29 cellular contexts compared by ENCODE assay signal in genomic region chr9:124522121-124523098, GRCh38. TPM values are rescaled to one million over a fixed set of nuclear protein-coding genes. Genes with fewer than 3 reads are reported as not detected.
A peak's percentile ranks its signal among the peaks of the same experiment; 100 is the strongest.
DNase-seq lines count a peak whose midpoint lies in the region; ATAC-seq, FAIRE-seq and TF ChIP-seq lines count a peak whose summit lies in the region.
"Had no signal": no experiment of that assay in that cellular context is flagged by ENCODE, and none has a peak within 500 bp of the region (broad histone marks: within the 10 kb centered on the region; RNA-seq: fewer than 3 reads in every experiment).

No MANE protein-coding gene starts in this region.

- H3K4me3 ChIP-seq in Loucy (ENCODE audit: low read length, poor library complexity, severe bottlenecking) (no peak overlapping the region), H1 (ENCODE audit: extremely low read depth in 1 of 4, insufficient read depth in 2 of 4, low read depth in 3 of 4, low read length in 4 of 4) (no peak overlapping the region), sigmoid colon (no peak overlapping the region)
- H3K4me3 ChIP-seq: hepatocyte, lower lobe of right lung, skin epidermis had no signal

- no peak for ATAC-seq in GM18498 (IDR thresholded peaks at IDR 0.05; ENCODE audit: unreplicated experiment)
- ATAC-seq: activated CD8-positive, alpha-beta memory T cell treated with anti-CD3 and anti-CD28 coated beads, Interleukin-2, amount 10 ng/mL, durations not matched to agents 7 days and 5 days; foreskin keratinocyte; lower lobe of right lung; stimulated activated effector memory CD8-positive, alpha-beta T cell treated with anti-CD3 and anti-CD28 coated beads, Interleukin-12 subunit alpha, Interleukin-12 subunit beta, amount 100 ng/mL, for 72 hours had no signal

- no peak overlapping the region for H3K27ac ChIP-seq in H1 (ENCODE audit: low read depth, low read length)
- H3K27ac ChIP-seq in sigmoid colon: no peak overlapping the region
- H3K27ac ChIP-seq: foreskin keratinocyte, lower lobe of right lung, skin epidermis had no signal

- H3K79me2 ChIP-seq in Loucy (ENCODE audit: insufficient read depth, low read length): no peaks in the 10 kb centered on the region
- H3K79me2 ChIP-seq in H1 (ENCODE audit: control insufficient read depth in 1 of 2, insufficient read depth in 2 of 2, low read length in 2 of 2): no peaks in the 10 kb centered on the region
- H3K79me2 ChIP-seq: hepatocyte had no signal

- peak; percentile 29 for TF ChIP-seq CTCF in Loucy (conservative IDR thresholded peaks at IDR 0.05; ENCODE audit: low read length)
- peak; percentile 23 to 61 (median 45); a peak in 3 of 4 replicates for TF ChIP-seq CTCF in H1 (IDR thresholded peaks at IDR 0.05; ENCODE audit: control extremely low read depth in 1 of 3, insufficient read depth in 1 of 3, low read depth in 1 of 3, low read length in 3 of 3)
- TF ChIP-seq CTCF in sigmoid colon (IDR thresholded peaks at IDR 0.05): no peak

- POLR2A ChIA-PET in H1 (lab: Charles Lee; ENCODE audit: partially characterized antibody): interaction anchor here (0.9 to 2.4 kb wide), 2 partner anchors 8 to 17 kb away, joined by 4 to 9 read pairs; no protein-coding TSS in a partner anchor

- H3K9ac ChIP-seq in Loucy (ENCODE audit: low read depth, low read length, poor library complexity, severe bottlenecking) (no peak overlapping the region), H1 (replicated peaks in 1 of 4; ENCODE audit: extremely low read depth in 1 of 4, low read depth in 3 of 4, low read length in 3 of 4) (no peak overlapping the region)

- no peak overlapping the region for H2BK120ac ChIP-seq in H1 (replicated peaks; ENCODE audit: low read depth, low read length)

- H3K23me2 ChIP-seq in H1 (ENCODE audit: low read depth, low read length): peaks cover 1% of the 10 kb centered on the region; the same call in 1 of the 2 replicates

- H4K8ac ChIP-seq in H1 (ENCODE audit: extremely low read depth, insufficient read depth, low read length): no peak overlapping the region

- H3K9me3 ChIP-seq in Loucy (ENCODE audit: insufficient read depth, low read depth, low read length): no peaks in the 10 kb centered on the region
- no peaks in the 10 kb centered on the region for H3K9me3 ChIP-seq in H1 (ENCODE audit: insufficient read depth in 2 of 2, low read depth in 1 of 2, low read length in 1 of 2)
- no peaks in the 10 kb centered on the region for H3K9me3 ChIP-seq in sigmoid colon
- H3K9me3 ChIP-seq: BE2C, lower lobe of right lung had no signal

- no peak overlapping the region for H3K14ac ChIP-seq in H1 (ENCODE audit: insufficient read length)

- H2AK5ac ChIP-seq in H1 (ENCODE audit: low read depth, low read length): no peak overlapping the region

- H3K23ac ChIP-seq in H1 (ENCODE audit: insufficient read length): no peak overlapping the region

- TF ChIP-seq POLR2A in H1 (IDR thresholded peaks at IDR 0.05; ENCODE audit: control extremely low read depth in 1 of 2, low read depth in 2 of 2, low read length in 2 of 2) (no peak), sigmoid colon (IDR thresholded peaks at IDR 0.05) (no peak)

- no peak overlapping the region for H2BK5ac ChIP-seq in H1 (ENCODE audit: low read depth, low read length)

- H3K79me1 ChIP-seq in H1 (ENCODE audit: low read depth, low read length): no peaks in the 10 kb centered on the region

- peaks cover 3% of the 10 kb centered on the region for H3K4me1 ChIP-seq in Loucy (ENCODE audit: insufficient read depth, low read length, poor library complexity, severe bottlenecking)
- H3K4me1 ChIP-seq in H1 (replicated peaks in 1 of 4; ENCODE audit: control insufficient read depth in 3 of 4, insufficient read depth in 4 of 4, low read length in 3 of 4): no peaks in the 10 kb centered on the region
- no peaks in the 10 kb centered on the region for H3K4me1 ChIP-seq in sigmoid colon
- H3K4me1 ChIP-seq: BE2C, foreskin keratinocyte, lower lobe of right lung had no signal

- WGBS in H1 (ENCODE audit: extremely low coverage in 1 of 2, insufficient coverage in 1 of 2, insufficient read length in 1 of 2, insufficient replicate concordance in 2 of 2, low coverage in 1 of 2, low lambda C conversion rate in 2 of 2, missing lambda C conversion rate in 1 of 2), 2 experiments: 75% methylated on average over 7 of the region's 7 CpGs; no CpG with 5 or more reads in 1 of the 2 experiments
- WGBS in sigmoid colon, 2 donors: 86 to 87% methylated on average over 7 of the region's 7 CpGs

- H3K4me2 ChIP-seq in Loucy (ENCODE audit: low read depth, low read length, poor library complexity, severe bottlenecking): no peak overlapping the region
- H3K4me2 ChIP-seq in H1 (ENCODE audit: insufficient read depth in 1 of 2, low read depth in 2 of 2, low read length in 2 of 2): no peak overlapping the region
- H3K4me2 ChIP-seq: hepatocyte had no signal

- H3K56ac ChIP-seq in H1 (replicated peaks; ENCODE audit: insufficient read length, low read depth, low read length): no peak overlapping the region

- intact Hi-C loops in sigmoid colon (cut with DNase I): no loop called here

- H2AFZ ChIP-seq in Loucy (ENCODE audit: low read length): no peak overlapping the region
- H2AFZ ChIP-seq in H1 (ENCODE audit: low read length): no peak overlapping the region
- H2AFZ ChIP-seq: hepatocyte had no signal

- peaks cover 8% of the 10 kb centered on the region; the same call in 1 of the 2 replicates for H3K36me3 ChIP-seq in Loucy (ENCODE audit: insufficient read depth, low read length)
- peaks cover 0 to 42% (median 28%) of the 10 kb centered on the region in 4 experiments; a peak in 7 of 8 replicates for H3K36me3 ChIP-seq in H1 (ENCODE audit: control insufficient read depth in 2 of 4, insufficient read depth in 4 of 4, low read length in 3 of 4)
- peaks cover 0 to 8% (median 0%) of the 10 kb centered on the region in 4 donors for H3K36me3 ChIP-seq in sigmoid colon
- H3K36me3 ChIP-seq: BE2C, lower lobe of right lung had no signal

- no peaks in the 10 kb centered on the region for H3F3A ChIP-seq in Loucy (ENCODE audit: low read depth)

- H2BK15ac ChIP-seq in H1 (ENCODE audit: low read length): no peak overlapping the region

- FAIRE-seq in H1 (lab: Jason Lieb, UNC): peak; percentile 7
- FAIRE-seq: islet of Langerhans had no signal

- no peak overlapping the region for H3K4ac ChIP-seq in H1 (replicated peaks; ENCODE audit: insufficient read length, low read depth, low read length)

- DNase-seq in NCI-H82 (lab: John Stamatoyannopoulos, UW) (peak; percentile 18), NCI-H82 treated with DMSO at 0.1 percent for 48 hours (lab: John Stamatoyannopoulos, UW; ENCODE audit: unreplicated experiment) (no peak), H1 (ENCODE audit: low read depth in 1 of 2, low spot score in 2 of 2) (peak in 1 of 2 experiments; percentile 69), sigmoid colon (peak; percentile 18), RKO (ENCODE audit: low spot score) (no peak)
- DNase-seq in effector CD8-positive, alpha-beta T cell (lab: John Stamatoyannopoulos, UW): no peak
- DNase-seq: activated CD4-positive, alpha-beta T cell treated with anti-CD3 and anti-CD28 coated beads for 48 hours; activated CD8-positive, alpha-beta memory T cell treated with anti-CD3 and anti-CD28 coated beads, Interleukin-2, amount 10 ng/mL, durations not matched to agents 7 days and 5 days; aorta; BE2C; COR-L47; DND-41; erythroblast; foreskin keratinocyte; KBM-7; lower lobe of right lung; NCI-H69; SHP77 treated with DMSO at 0.1 percent for 48 hours; stimulated activated CD4-positive, alpha-beta T cell treated with anti-CD3 and anti-CD28 coated beads, Interleukin-2, amount 100 ng/mL, for 24 hours had no signal

- H4K20me1 ChIP-seq in Loucy (ENCODE audit: insufficient read depth, low read length, poor library complexity, severe bottlenecking) (no peaks in the 10 kb centered on the region), H1 (replicated peaks in 1 of 2; ENCODE audit: control insufficient read depth in 1 of 2, insufficient read depth in 2 of 2, low read length in 2 of 2) (no peaks in the 10 kb centered on the region)

- no peak overlapping the region for H3K18ac ChIP-seq in H1 (ENCODE audit: extremely low read depth, low read length)

- no peak overlapping the region for H2BK20ac ChIP-seq in H1 (ENCODE audit: low read length)

- H4K5ac ChIP-seq in H1 (ENCODE audit: insufficient read length, low read depth, low read length): no peak overlapping the region

- H3K27me3 ChIP-seq in Loucy (ENCODE audit: insufficient read depth, low read length, poor library complexity, severe bottlenecking) (no peaks in the 10 kb centered on the region), H1 (replicated peaks in 1 of 4; ENCODE audit: control insufficient read depth in 3 of 4, extremely low read depth in 1 of 4, insufficient read depth in 3 of 4, low read length in 3 of 4) (no peaks in the 10 kb centered on the region), sigmoid colon (no peaks in the 10 kb centered on the region)
- H3K27me3 ChIP-seq: BE2C, foreskin keratinocyte, hepatocyte had no signal

- no peaks in the 10 kb centered on the region for H3K9me2 ChIP-seq in Loucy (replicated peaks; ENCODE audit: low read depth, low read length)

- no peak overlapping the region for H4K91ac ChIP-seq in H1 (replicated peaks; ENCODE audit: insufficient read length, low read length)

- TF ChIP-seq EP300 in H1 (IDR thresholded peaks at IDR 0.05; ENCODE audit: borderline replicate concordance in 1 of 2, low read depth in 2 of 2, low read length in 2 of 2) (no peak), sigmoid colon (IDR thresholded peaks at IDR 0.05) (no peak)

- peak; percentile 27 to 52 for TF ChIP-seq RAD21 in H1 (IDR thresholded peaks at IDR 0.05 in 1 of 2, conservative IDR thresholded peaks at IDR 0.05 in 1 of 2; ENCODE audit: low read depth in 2 of 2, low read length in 2 of 2)

- CTCF ChIA-PET in H1 (lab: Charles Lee; ENCODE audit: partially characterized antibody): interaction anchor here (0.6 to 19.2 kb wide), 11 partner anchors 11 to 334 kb away, joined by 3 to 234 read pairs (median 3); no protein-coding TSS in a partner anchor

- H2BK12ac ChIP-seq in H1 (ENCODE audit: low read depth, low read length): peak overlapping the region; percentile 54; the same call in 1 of the 2 replicates

TF ChIP-seq in H1, 55 proteins besides CTCF, POLR2A, EP300 and RAD21 (continues in another document):
- TF ChIP-seq TEAD4 (IDR thresholded peaks at IDR 0.05; ENCODE audit: low read depth, low read length) (peak; percentile 89), HDAC2 (IDR thresholded peaks at IDR 0.05; ENCODE audit: borderline replicate concordance in 1 of 2, low read depth in 2 of 2, low read length in 2 of 2) (0 out of 4 replicates have a peak, but pooled peaks of 1 of the 2 experiments have one; percentile 57)

RNA-seq across cellular contexts. Expression of gene NR5A1, which starts 15.2 kb away (rescaled TPM):
- total RNA-seq in H1 (2021; fragmentation: NEBNext Ultra II Directional; extraction: Animal tissue kit (Norgen Biotek cat#: 25700)): 0.42 and 0.58 TPM in 2 replicates
- polyA plus RNA-seq in H1 (2011; rRNA removed) (0.29 and 0.74 TPM in 2 replicates), sigmoid colon (under 1 TPM in 2 of 3 donors, not detected in 1; 0.03 to 0.60 TPM)
- 0.34 TPM for polyA plus RNA-seq in H1 (2011; cell fraction: cytosol; rRNA removed)
- polyA plus RNA-seq in H1 (2011; cell fraction: nucleus; rRNA removed): 0.37 TPM
- polyA plus RNA-seq in H1 (2012, experiment 1 of 2): 0.27 to 0.74 TPM (median 0.45 TPM) in 3 of 4 replicates, not detected in the other
- polyA plus RNA-seq in H1 (2012, experiment 2 of 2): 0.16 TPM
- 0.22 TPM for polyA plus RNA-seq in H1 (2013, experiment 1 of 2)
- polyA plus RNA-seq in H1 (2013, experiment 2 of 2): 0.17 TPM
- polyA minus RNA-seq in H1 (2011; rRNA and poly(A)+ RNA removed): 0.47 and 0.90 TPM in 2 replicates
- not detected for polyA minus RNA-seq in H1 (2011; cell fraction: cytosol; rRNA and poly(A)+ RNA removed)
- 0.30 TPM for polyA minus RNA-seq in H1 (2011; cell fraction: nucleus; rRNA and poly(A)+ RNA removed)
- not detected for total RNA-seq in sigmoid colon
- total RNA-seq: A172; activated CD8-positive, alpha-beta memory T cell treated with anti-CD3 and anti-CD28 coated beads, Interleukin-2, amount 10 ng/mL, durations not matched to agents 7 days and 5 days; activated T-helper 1 cell treated with anti-CD3 and anti-CD28 coated beads, Interleukin-12 subunit alpha, Interleukin-12 subunit beta, Interleukin-2, Interleukin-4 antibody, amounts not matched to agents 30 ng/mL and 10 ng/mL and 1 ng/mL, durations not matched to agents 14 hours and 24 hours and 36 hours; aorta; foreskin keratinocyte; lower lobe of right lung; T-helper 1 cell treated with Interleukin-12 subunit alpha and Interleukin-12 subunit beta and Interleukin-4 antibody, amounts not matched to agents 30 ng/mL and 1 ng/mL, for 36 hours; temporal lobe had no signal
- polyA plus RNA-seq: aorta, foreskin keratinocyte had no signal

Comparison
In these comparisons a context has a peak if more than half of its experiments do, and no peak if none do; other contexts are left out.
1. DNase-seq: peak in NCI-H82 (single experiment) and sigmoid colon (single experiment); none in NCI-H82 treated with DMSO at 0.1 percent for 48 hours (single experiment), RKO (single experiment) and effector CD8-positive, alpha-beta T cell (single experiment).
2. CTCF ChIP-seq: peak in Loucy (single experiment) and H1 (3 of 3); none in sigmoid colon (0 of 4).